In the genomic region with DNA sequence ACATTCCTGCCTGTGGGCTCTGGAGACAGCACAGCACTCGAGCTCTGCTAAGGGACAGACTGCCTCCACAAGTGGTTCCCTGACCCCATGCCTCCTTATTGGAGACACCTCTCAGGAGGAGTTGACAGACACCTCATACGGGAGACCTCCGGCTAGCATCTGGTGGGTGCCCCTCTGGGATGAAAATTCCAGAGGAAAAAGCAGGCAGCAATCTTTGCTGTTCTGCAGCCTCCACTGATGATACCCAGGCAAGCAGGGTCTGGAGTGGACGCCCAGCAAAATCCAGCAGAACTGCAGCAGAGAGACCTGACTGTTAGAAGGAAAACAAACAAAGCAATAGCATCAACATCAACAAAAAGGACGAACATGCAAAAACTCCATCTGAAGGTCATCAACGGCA, we compare ENCODE assay signal across 25 cellular contexts.
"Had no signal": no experiment of that assay in that cellular context is flagged by ENCODE, and none has a peak within 500 bp of the region (broad histone marks: within the 10 kb centered on the region; RNA-seq: fewer than 3 reads in every experiment).

No MANE protein-coding gene starts in this region.

- H3K27ac ChIP-seq: colonic mucosa, epithelial cell of prostate, esophagus squamous epithelium, gastrocnemius medialis, heart right ventricle, left lung, lower lobe of right lung had no signal

- H3K4me3 Mint-ChIP-seq: dendritic cell treated with granulocyte-macrophage colony-stimulating factor and Interleukin-4, amounts not matched to agents 40 ng/mL and 50 ng/mL, for 4 days; effector memory CD8-positive, alpha-beta T cell; endodermal cell had no signal

- H3K9me3 Mint-ChIP-seq: endodermal cell had no signal

- H3K27me3 Mint-ChIP-seq: dendritic cell treated with granulocyte-macrophage colony-stimulating factor and Interleukin-4, amounts not matched to agents 40 ng/mL and 50 ng/mL, for 4 days; effector memory CD8-positive, alpha-beta T cell had no signal

- ATAC-seq: effector memory CD8-positive, alpha-beta T cell; esophagus mucosa; gastrocnemius medialis; heart right ventricle; left cardiac atrium; left lung; left ventricle myocardium superior; lower lobe of right lung had no signal

- H3K27ac Mint-ChIP-seq: dendritic cell treated with granulocyte-macrophage colony-stimulating factor and Interleukin-4, amounts not matched to agents 40 ng/mL and 50 ng/mL, for 4 days; effector memory CD8-positive, alpha-beta T cell; endodermal cell had no signal

- H3K4me3 ChIP-seq: colonic mucosa, esophagus squamous epithelium, gastrocnemius medialis, heart right ventricle, left lung, lower lobe of right lung had no signal

- H3K4me1 ChIP-seq: colonic mucosa, esophagus squamous epithelium, gastrocnemius medialis, heart right ventricle, left lung, lower lobe of right lung had no signal

- H3K27me3 ChIP-seq: colonic mucosa, esophagus squamous epithelium, gastrocnemius medialis, heart right ventricle, left lung had no signal

- DNase-seq: colonic mucosa; cortex of kidney; effector CD8-positive, alpha-beta T cell; effector memory CD8-positive, alpha-beta T cell; erythroblast; esophagus squamous epithelium; foreskin fibroblast; foreskin melanocyte; gastrocnemius medialis; glutamatergic neuron; head of caudate nucleus; heart right ventricle; hippocampal formation; left cardiac atrium; left lung; left ventricle myocardium superior; lower lobe of right lung; midbrain had no signal

- H3K36me3 ChIP-seq: colonic mucosa, esophagus squamous epithelium, gastrocnemius medialis, heart right ventricle, left lung, lower lobe of right lung had no signal

- FAIRE-seq: endometrium, islet of Langerhans, keratinocyte had no signal

- H3K9me3 ChIP-seq: colonic mucosa, esophagus squamous epithelium, gastrocnemius medialis, lower lobe of right lung had no signal
